Comparison of ENCODE assay signal across 7 cellular contexts in the genomic region with DNA sequence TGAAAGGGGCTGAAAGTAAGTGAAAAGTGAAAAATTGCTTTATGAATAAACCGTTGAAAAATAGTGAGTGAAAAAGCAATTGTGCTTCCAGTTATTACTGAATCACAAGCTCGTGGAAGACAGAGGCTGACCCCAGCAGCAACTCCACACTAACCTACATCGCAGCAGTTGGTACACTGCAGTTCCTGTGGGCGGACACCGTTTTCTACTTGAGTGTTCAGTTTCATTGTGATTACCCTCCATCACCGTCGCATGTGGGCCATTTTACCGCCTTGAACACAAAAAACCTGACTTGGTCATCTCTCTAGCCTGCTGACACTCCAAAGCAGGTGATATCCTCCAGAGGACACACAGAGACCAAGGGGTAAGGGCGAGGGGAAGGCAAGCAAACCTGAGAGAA.
DNase-seq lines count a peak whose midpoint lies in the region; ATAC-seq lines count a peak whose summit lies in the region.

No MANE protein-coding gene starts in this region.

- ATAC-seq in GM19395 (IDR thresholded peaks at IDR 0.05; ENCODE audit: unreplicated experiment), result peak; percentile 86
- ATAC-seq in HG03064 (IDR thresholded peaks at IDR 0.05; ENCODE audit: low read depth, unreplicated experiment), result peak; percentile 69

- no peak overlapping the region for H3K27ac ChIP-seq in caudate nucleus (ENCODE audit: low read depth, low read length)

- peak; percentile 79 for DNase-seq in activated CD8-positive, alpha-beta memory T cell treated with anti-CD3 and anti-CD28 coated beads for 24 hours
- peak; percentile 42 for DNase-seq in stimulated activated CD8-positive, alpha-beta memory T cell treated with anti-CD3 and anti-CD28 coated beads, Interleukin-7, amount 100 ng/mL, for 24 hours (ENCODE audit: low read depth)
- no peak for DNase-seq in caudate nucleus (lab: John Stamatoyannopoulos, UW)
- no peak for DNase-seq in head of caudate nucleus
- DNase-seq in cortex of kidney (lab: John Stamatoyannopoulos, UW), result no peak

- intact Hi-C loops in head of caudate nucleus (cut with DNase I), result no loop called here

Comparison
In these comparisons a context has a peak if more than half of its experiments do, and no peak if none do; other contexts are left out.
1. DNase-seq: peak in activated CD8-positive, alpha-beta memory T cell treated with anti-CD3 and anti-CD28 coated beads for 24 hours (single experiment) and stimulated activated CD8-positive, alpha-beta memory T cell treated with anti-CD3 and anti-CD28 coated beads, Interleukin-7, amount 100 ng/mL, for 24 hours (single experiment); none in caudate nucleus (0 of 61), head of caudate nucleus (0 of 42) and cortex of kidney (single experiment).